23 cellular contexts compared by ENCODE assay signal in genomic region chr2:42450136-42450535, GRCh38. TPM values are rescaled to one million over a fixed set of nuclear protein-coding genes. Genes with fewer than 3 reads are reported as not detected.
DNase-seq lines count a peak whose midpoint lies in the region; ATAC-seq, FAIRE-seq and TF ChIP-seq lines count a peak whose summit lies in the region.
"Had no signal": no experiment of that assay in that cellular context is flagged by ENCODE, and none has a peak within 500 bp of the region (broad histone marks: within the 10 kb centered on the region; RNA-seq: fewer than 3 reads in every experiment).

No MANE protein-coding gene starts in this region.

- H3K4me1 ChIP-seq in prostate gland (replicated peaks): peaks cover 5% of the 10 kb centered on the region
- H3K4me1 ChIP-seq: adrenal gland, upper lobe of right lung had no signal

- TF ChIP-seq POLR2A in H54 (IDR thresholded peaks at IDR 0.05; ENCODE audit: low read depth, low read length): no peak
- TF ChIP-seq POLR2A in prostate gland (IDR thresholded peaks at IDR 0.05): no peak

- DNase-seq in ACHN (peak; percentile 20), H54 (ENCODE audit: insufficient read length, low spot score) (peak; percentile 11), astrocyte of the hippocampus (ENCODE audit: low read depth, low spot score) (peak; percentile 88), kidney glomerular epithelial cell (lab: John Stamatoyannopoulos, UW) (peak; percentile 50), prostate gland (ENCODE audit: low spot score) (no peak), omental fat pad (ENCODE audit: low spot score) (no peak), NCI-H2081 treated with DMSO at 0.1 percent for 48 hours (lab: John Stamatoyannopoulos, UW) (no peak)
- DNase-seq: activated CD4-positive, alpha-beta T cell treated with anti-CD3 and anti-CD28 coated beads for 36 hours; activated naive CD4-positive, alpha-beta T cell; activated T-cell treated with anti-CD3 and anti-CD28 coated beads, Interleukin-2, amount 50 U/mL, for 48 hours; glutamatergic neuron; left cardiac atrium; MV-4-11; NCI-H2171 treated with DMSO at 0.1 percent for 48 hours; NCI-H526; upper lobe of right lung had no signal

- TF ChIP-seq CTCF in prostate gland (IDR thresholded peaks at IDR 0.05) (no peak), omental fat pad (IDR thresholded peaks at IDR 0.05) (no peak)

- FAIRE-seq in H54 (lab: Jason Lieb, UNC): peak; percentile 79
- FAIRE-seq: endometrium, GM19239 had no signal

- H3K9me3 ChIP-seq in prostate gland: no peaks in the 10 kb centered on the region
- H3K9me3 ChIP-seq: adrenal gland, upper lobe of right lung had no signal

- H3K36me3 ChIP-seq in prostate gland: no peaks in the 10 kb centered on the region
- H3K36me3 ChIP-seq: adrenal gland, upper lobe of right lung had no signal

- WGBS in prostate gland: 50% methylated on average over 2 of the region's 2 CpGs

- no peak overlapping the region for H3K27ac ChIP-seq in prostate gland
- H3K27ac ChIP-seq: adrenal gland, C4-2B, KMS-11, upper lobe of right lung had no signal

- no peak overlapping the region for H3K4me3 ChIP-seq in prostate gland
- H3K4me3 ChIP-seq: adrenal gland, upper lobe of right lung had no signal

- H3K27me3 ChIP-seq in prostate gland (replicated peaks; ENCODE audit: insufficient read depth): no peaks in the 10 kb centered on the region
- H3K27me3 ChIP-seq: adrenal gland, upper lobe of right lung had no signal

- in situ Hi-C loops in ACHN (cut with HindIII; ENCODE audit: low pct_ligation_motif_present, low pct_unique_long_range_greater_than_20kb, low sequenced_read_pairs): no loop called here

- ATAC-seq in GM21576 (IDR thresholded peaks at IDR 0.05; ENCODE audit: unreplicated experiment): no peak
- no peak for ATAC-seq in omental fat pad (ENCODE audit: low FRiP score)
- ATAC-seq: activated CD4-positive, alpha-beta T cell treated with anti-CD3 and anti-CD28 coated beads for 36 hours; left cardiac atrium; upper lobe of right lung had no signal

- intact Hi-C loops in prostate gland (cut with DNase I): no loop called here

RNA-seq across cellular contexts. Expression of gene KCNG3, which starts 43.6 kb away (rescaled TPM):
- total RNA-seq in prostate gland (1 to 10 TPM in 1 of 2 donors, under 1 TPM in 1; 0.27 to 4.1 TPM), omental fat pad (1 to 10 TPM in 1 of 4 donors, under 1 TPM in 1, not detected in 2; 0.37 to 1.1 TPM)
- total RNA-seq: left cardiac atrium; T-helper 1 cell treated with Interleukin-12 subunit alpha and Interleukin-12 subunit beta and Interleukin-4 antibody, amounts not matched to agents 30 ng/mL and 1 ng/mL, for 36 hours had no signal

Comparison
In these comparisons a context has a peak if more than half of its experiments do, and no peak if none do; other contexts are left out.
1. DNase-seq: peak in ACHN (single experiment), H54 (single experiment), astrocyte of the hippocampus (single experiment) and kidney glomerular epithelial cell (single experiment); none in prostate gland (single experiment), omental fat pad (single experiment) and NCI-H2081 treated with DMSO at 0.1 percent for 48 hours (single experiment).